Comparison of ENCODE assay signal across 26 cellular contexts in the genomic region with DNA sequence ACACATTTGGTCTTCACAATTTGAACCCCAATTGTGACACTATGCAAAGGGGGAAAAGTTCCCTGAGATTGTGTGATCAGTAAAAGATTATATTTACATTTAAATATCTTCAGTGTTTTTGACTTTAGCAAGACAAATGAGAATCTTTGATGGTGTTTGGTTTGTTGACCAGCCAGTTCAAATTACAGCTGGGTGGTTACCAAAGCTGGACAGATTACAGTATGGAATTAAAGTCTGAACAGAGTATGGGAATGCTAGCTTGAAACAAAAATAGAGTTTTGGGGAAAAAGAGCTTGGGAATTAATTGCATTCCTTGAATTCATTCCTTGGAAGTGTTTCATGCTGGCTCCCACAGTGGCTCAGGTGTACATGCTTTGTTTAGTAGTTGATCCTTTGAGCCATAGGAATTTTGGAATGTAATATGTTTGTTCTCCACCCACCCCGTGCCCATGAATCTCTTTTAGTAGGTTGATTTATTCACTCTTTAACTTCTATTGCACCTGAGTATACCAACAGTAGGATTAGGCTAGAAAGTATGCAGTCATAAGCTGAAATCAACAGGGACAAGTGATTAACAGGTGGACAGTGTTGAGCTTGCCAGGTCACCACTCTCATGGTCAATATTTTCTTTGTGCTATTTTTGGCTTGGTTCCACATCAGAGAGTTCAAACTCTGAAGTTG.
DNase-seq lines count a peak whose midpoint lies in the region; ATAC-seq and TF ChIP-seq lines count a peak whose summit lies in the region.
"Had no signal": no experiment of that assay in that cellular context is flagged by ENCODE, and none has a peak within 500 bp of the region (broad histone marks: within the 10 kb centered on the region; RNA-seq: fewer than 3 reads in every experiment).

No MANE protein-coding gene starts in this region.

- in situ Hi-C loops in KBM-7 (cut with MboI; ENCODE audit: low pct_unique_long_range_greater_than_20kb, low sequenced_read_pairs), result no loop called here

- no peak overlapping the region for H3K4me3 Mint-ChIP-seq in T-cell
- H3K4me3 Mint-ChIP-seq: activated CD8-positive, alpha-beta T cell treated with anti-CD3 and anti-CD28 coated beads for 36 hours; activated T-helper 1 cell treated with anti-CD3 and anti-CD28 coated beads, Interleukin-12 subunit alpha, Interleukin-12 subunit beta, Interleukin-2, Interleukin-4 antibody, amounts not matched to agents 30 ng/mL and 10 ng/mL and 1 ng/mL, durations not matched to agents 14 hours and 24 hours and 36 hours; naive thymus-derived CD4-positive, alpha-beta T cell; stimulated activated naive B cell treated with anti-CD40 and anti-IgM and Interleukin-4, amounts not matched to agents 10 μg/mL and 1 μg/mL and 100 μg/mL, for 72 hours had no signal

- TF ChIP-seq POLR2A in prostate gland (IDR thresholded peaks at IDR 0.05), result no peak

- intact Hi-C loops in prostate gland (cut with DNase I), result no loop called here

- WGBS in prostate gland, result 7% methylated on average over 1 of the region's 1 CpG

- no peaks in the 10 kb centered on the region for H3K36me3 Mint-ChIP-seq in T-cell
- H3K36me3 Mint-ChIP-seq: naive thymus-derived CD4-positive, alpha-beta T cell had no signal

- no peaks in the 10 kb centered on the region for H3K4me1 Mint-ChIP-seq in T-cell
- H3K4me1 Mint-ChIP-seq: stimulated activated naive B cell treated with anti-CD40 and anti-IgM and Interleukin-4, amounts not matched to agents 10 μg/mL and 1 μg/mL and 100 μg/mL, for 72 hours had no signal

- no peaks in the 10 kb centered on the region for H3K27me3 ChIP-seq in prostate gland (replicated peaks; ENCODE audit: insufficient read depth)
- H3K27me3 ChIP-seq: brain microvascular endothelial cell had no signal

- no peak overlapping the region for H3K27ac ChIP-seq in HEK293 (ENCODE audit: extremely low read depth, low read depth, low read length)
- H3K27ac ChIP-seq in prostate gland, result peak overlapping the region; percentile 11
- H3K27ac ChIP-seq: brain microvascular endothelial cell, dorsolateral prefrontal cortex had no signal

- no peaks in the 10 kb centered on the region for H3K36me3 ChIP-seq in HEK293 (ENCODE audit: control insufficient read depth in 2 of 2, insufficient read depth in 1 of 2, low read length in 2 of 2)
- H3K36me3 ChIP-seq in prostate gland, result no peaks in the 10 kb centered on the region
- H3K36me3 ChIP-seq: brain microvascular endothelial cell had no signal

- H3K9me3 ChIP-seq in HEK293 (ENCODE audit: control insufficient read depth, insufficient read depth, low read depth, low read length) (no peaks in the 10 kb centered on the region), prostate gland (no peaks in the 10 kb centered on the region)

- H3K9me3 Mint-ChIP-seq in T-cell, result no peaks in the 10 kb centered on the region
- H3K9me3 Mint-ChIP-seq: activated CD8-positive, alpha-beta T cell treated with anti-CD3 and anti-CD28 coated beads for 36 hours; activated T-helper 1 cell treated with anti-CD3 and anti-CD28 coated beads, Interleukin-12 subunit alpha, Interleukin-12 subunit beta, Interleukin-2, Interleukin-4 antibody, amounts not matched to agents 30 ng/mL and 10 ng/mL and 1 ng/mL, durations not matched to agents 14 hours and 24 hours and 36 hours; naive thymus-derived CD4-positive, alpha-beta T cell; stimulated activated naive B cell treated with anti-CD40 and anti-IgM and Interleukin-4, amounts not matched to agents 10 μg/mL and 1 μg/mL and 100 μg/mL, for 72 hours had no signal

- DNase-seq in SW480 (ENCODE audit: low spot score) (peak; percentile 10), kidney tubule cell (ENCODE audit: low spot score) (peak; percentile 23), prostate gland (ENCODE audit: low spot score) (peak; percentile 32), KBM-7 (no peak), T-cell (no peak)
- DNase-seq: activated CD4-positive, alpha-beta T cell treated with anti-CD3 and anti-CD28 coated beads for 1 hour; activated CD8-positive, alpha-beta memory T cell treated with anti-CD3 and anti-CD28 coated beads, Interleukin-2, amount 50 U/mL, for 48 hours; activated CD8-positive, alpha-beta T cell treated with anti-CD3 and anti-CD28 coated beads for 36 hours; activated naive CD4-positive, alpha-beta T cell treated with Interleukin-2 at 50 U/mL for 16 hours; brain microvascular endothelial cell; C1 segment of cervical spinal cord; cerebellar nuclear complex; DMS79 treated with DMSO at 0.1 percent for 48 hours; dorsolateral prefrontal cortex; GDM1; hippocampal formation; left ventricle myocardium superior; midbrain; naive thymus-derived CD4-positive, alpha-beta T cell; NCI-H446 treated with DMSO at 0.1 percent for 48 hours; NK-92 treated with Interleukin-12 subunit alpha and Interleukin-12 subunit beta, amount 100 ng/mL, for 24 hours; stimulated activated naive B cell treated with anti-CD40 and anti-IgM and Interleukin-4, amounts not matched to agents 10 μg/mL and 1 μg/mL and 100 μg/mL, for 72 hours; substantia nigra had no signal

- H3K27me3 Mint-ChIP-seq in T-cell, result peaks cover 7 to 11% of the 10 kb centered on the region in 2 donors

- CTCF ChIA-PET in HEK293 (lab: Yijun Ruan, JAX), result no interaction called here
- CTCF ChIA-PET in T-cell (lab: Charles Lee), result interaction anchor here in 1 of 2 donors (0.6 kb wide), 1 partner anchor 812 kb away, joined by 3 read pairs; no protein-coding TSS in a partner anchor

- H3K4me1 ChIP-seq in HEK293 (ENCODE audit: control insufficient read depth, insufficient read depth, low read length) (peaks cover 4% of the 10 kb centered on the region; the same call in 1 of the 2 replicates), prostate gland (replicated peaks) (peaks cover 6% of the 10 kb centered on the region)

- no peak overlapping the region for H3K27ac Mint-ChIP-seq in T-cell
- H3K27ac Mint-ChIP-seq: activated CD8-positive, alpha-beta T cell treated with anti-CD3 and anti-CD28 coated beads for 36 hours; activated T-helper 1 cell treated with anti-CD3 and anti-CD28 coated beads, Interleukin-12 subunit alpha, Interleukin-12 subunit beta, Interleukin-2, Interleukin-4 antibody, amounts not matched to agents 30 ng/mL and 10 ng/mL and 1 ng/mL, durations not matched to agents 14 hours and 24 hours and 36 hours; naive thymus-derived CD4-positive, alpha-beta T cell; stimulated activated naive B cell treated with anti-CD40 and anti-IgM and Interleukin-4, amounts not matched to agents 10 μg/mL and 1 μg/mL and 100 μg/mL, for 72 hours had no signal

- TF ChIP-seq CTCF in HEK293 (tag by site-specific recombination; IDR thresholded peaks at IDR 0.05) (no peak), prostate gland (IDR thresholded peaks at IDR 0.05) (no peak)

- H3K4me3 ChIP-seq in HEK293 (ENCODE audit: low read depth, low read length) (no peak overlapping the region), prostate gland (no peak overlapping the region)
- H3K4me3 ChIP-seq: dorsolateral prefrontal cortex had no signal

- ATAC-seq in HG02938 (IDR thresholded peaks at IDR 0.05; ENCODE audit: unreplicated experiment) (no peak), T-cell (replicated peaks in 1 of 4) (no peak)
- ATAC-seq: activated CD8-positive, alpha-beta T cell treated with anti-CD3 and anti-CD28 coated beads for 36 hours; left ventricle myocardium superior; naive thymus-derived CD4-positive, alpha-beta T cell; stimulated activated naive B cell treated with anti-CD40 and anti-IgM and Interleukin-4, amounts not matched to agents 10 μg/mL and 1 μg/mL and 100 μg/mL, for 72 hours had no signal

- POLR2A ChIA-PET in HEK293 (lab: Yijun Ruan, JAX) (no interaction called here), T-cell (lab: Charles Lee) (no interaction called here)

TF ChIP-seq in HEK293, 187 proteins besides CTCF, POLR2A, EP300 and RAD21:
- peak; percentile 83 for TF ChIP-seq SCRT1 (tag by site-specific recombination; IDR thresholded peaks at IDR 0.05; ENCODE audit: borderline replicate concordance)
- peak; percentile 94 for TF ChIP-seq SCRT2 (tag by site-specific recombination; IDR thresholded peaks at IDR 0.05)
- TF ChIP-seq ZBTB17 (tag by site-specific recombination; IDR thresholded peaks at IDR 0.05), result no peak
- TF ChIP-seq BCL11A (tag by site-specific recombination; IDR thresholded peaks at IDR 0.05; ENCODE audit: low read depth), result no peak

Comparison
In these comparisons a context has a peak if more than half of its experiments do, and no peak if none do; other contexts are left out.
1. DNase-seq: peak in SW480 (single experiment), kidney tubule cell (single experiment) and prostate gland (single experiment); none in KBM-7 (single experiment) and T-cell (0 of 34).